Comparison of ENCODE assay signal across 15 cellular contexts in genomic region chr3:77071806-77072205, GRCh38. TPM values are rescaled to one million over a fixed set of nuclear protein-coding genes. Genes with fewer than 3 reads are reported as not detected.
DNase-seq lines count a peak whose midpoint lies in the region; ATAC-seq, FAIRE-seq and TF ChIP-seq lines count a peak whose summit lies in the region.
"Had no signal": no experiment of that assay in that cellular context is flagged by ENCODE, and none has a peak within 500 bp of the region (broad histone marks: within the 10 kb centered on the region; RNA-seq: fewer than 3 reads in every experiment).

No MANE protein-coding gene starts in this region.

- no peak for ATAC-seq in activated CD8-positive, alpha-beta T cell treated with anti-CD3 and anti-CD28 coated beads for 36 hours
- no peak for ATAC-seq in HG02938 (IDR thresholded peaks at IDR 0.05; ENCODE audit: unreplicated experiment)

- no peak overlapping the region for H2BK15ac ChIP-seq in H1 (ENCODE audit: low read length)

- no peak overlapping the region for H3K56ac ChIP-seq in H1 (replicated peaks; ENCODE audit: insufficient read length, low read depth, low read length)

- H3K9me2 ChIP-seq in PC-9 (ENCODE audit: insufficient read depth) = no peaks in the 10 kb centered on the region

- no peak overlapping the region for H4K5ac ChIP-seq in H1 (ENCODE audit: insufficient read length, low read depth, low read length)

- no peak overlapping the region for H2BK12ac ChIP-seq in H1 (ENCODE audit: low read depth, low read length)

- H2AFZ ChIP-seq in KMS-11 (ENCODE audit: low read depth) (peak overlapping the region; percentile 18; the same call in 1 of the 2 replicates), PC-9 (0 out of 2 replicates have a peak overlapping the region, but pooled peaks have one; percentile 58), H1 (ENCODE audit: low read length) (0 out of 2 replicates have a peak overlapping the region, but pooled peaks have one; percentile 27)

- no peak overlapping the region for H2BK120ac ChIP-seq in H1 (replicated peaks; ENCODE audit: low read depth, low read length)

- peaks cover 2% of the 10 kb centered on the region; the same call in 1 of the 2 replicates for H3K23me2 ChIP-seq in H1 (ENCODE audit: low read depth, low read length)

- no peak overlapping the region for H3K27ac Mint-ChIP-seq in activated CD8-positive, alpha-beta T cell treated with anti-CD3 and anti-CD28 coated beads for 36 hours
- H3K27ac Mint-ChIP-seq: CD4-positive, CD25-positive, alpha-beta regulatory T cell; HFFc6 had no signal

- FAIRE-seq in H1 (lab: Jason Lieb, UNC) = no peak

- no peak overlapping the region for H3K23ac ChIP-seq in H1 (ENCODE audit: insufficient read length)

- H3K36me3 Mint-ChIP-seq in activated CD8-positive, alpha-beta T cell treated with anti-CD3 and anti-CD28 coated beads for 36 hours (ENCODE audit: low read depth) = no peaks in the 10 kb centered on the region
- H3K36me3 Mint-ChIP-seq: CD4-positive, CD25-positive, alpha-beta regulatory T cell had no signal

- H3K18ac ChIP-seq in H1 (ENCODE audit: extremely low read depth, low read length) = no peak overlapping the region; the same call in 1 of the 2 replicates

- peaks cover 2% of the 10 kb centered on the region for H3K4me1 ChIP-seq in KMS-11 (ENCODE audit: low read depth, poor library complexity, severe bottlenecking)
- no peaks in the 10 kb centered on the region for H3K4me1 ChIP-seq in PC-9 (replicated peaks; ENCODE audit: insufficient read depth)
- H3K4me1 ChIP-seq in H1 (replicated peaks in 1 of 4; ENCODE audit: control insufficient read depth in 3 of 4, insufficient read depth in 4 of 4, low read length in 3 of 4) = peaks cover 0 to 4% (median 2%) of the 10 kb centered on the region in 4 experiments; a peak in 3 of 7 replicates
- H3K4me1 ChIP-seq: BLaER1 treated with 17β-estradiol and CSF1 and Interleukin-3, amounts not matched to agents 10 nM and 100 nM had no signal

- no peak for TF ChIP-seq POLR2A in H1 (IDR thresholded peaks at IDR 0.05; ENCODE audit: control extremely low read depth in 1 of 2, low read depth in 2 of 2, low read length in 2 of 2)

- no peaks in the 10 kb centered on the region for H3K27me3 Mint-ChIP-seq in activated CD8-positive, alpha-beta T cell treated with anti-CD3 and anti-CD28 coated beads for 36 hours
- H3K27me3 Mint-ChIP-seq: CD4-positive, CD25-positive, alpha-beta regulatory T cell had no signal

- TF ChIP-seq CTCF in KMS-11 (conservative IDR thresholded peaks at IDR 0.05; ENCODE audit: low read depth, low read length) (no peak), PC-9 (conservative IDR thresholded peaks at IDR 0.05) (no peak), H1 (IDR thresholded peaks at IDR 0.05; ENCODE audit: control extremely low read depth in 1 of 3, insufficient read depth in 1 of 3, low read depth in 1 of 3, low read length in 3 of 3) (no peak)
- no peak for TF ChIP-seq CTCF in activated CD8-positive, alpha-beta T cell treated with anti-CD3 and anti-CD28 coated beads for 36 hours (IDR thresholded peaks at IDR 0.05)

- H3K9ac ChIP-seq in KMS-11 (no peak overlapping the region), H1 (replicated peaks in 1 of 4; ENCODE audit: extremely low read depth in 1 of 4, low read depth in 3 of 4, low read length in 3 of 4) (no peak overlapping the region)
- H3K9ac ChIP-seq: BLaER1 treated with 17β-estradiol and CSF1 and Interleukin-3, amounts not matched to agents 10 nM and 100 nM had no signal

- H3K27me3 ChIP-seq in KMS-11 (ENCODE audit: insufficient read depth, low read depth) (no peaks in the 10 kb centered on the region), PC-9 (ENCODE audit: insufficient read depth, low read depth) (no peaks in the 10 kb centered on the region), H1 (replicated peaks in 1 of 4; ENCODE audit: control insufficient read depth in 3 of 4, extremely low read depth in 1 of 4, insufficient read depth in 3 of 4, low read length in 3 of 4) (no peaks in the 10 kb centered on the region)
- H3K27me3 ChIP-seq: BLaER1 treated with 17β-estradiol and CSF1 and Interleukin-3, amounts not matched to agents 10 nM and 100 nM had no signal

- DNase-seq in PC-9 = no peak
- no peak for DNase-seq in H1 (ENCODE audit: low read depth in 1 of 2, low spot score in 2 of 2)
- peak; percentile 77 for DNase-seq in left kidney (ENCODE audit: low read depth, low spot score)
- DNase-seq in GOT3 (lab: John Stamatoyannopoulos, UW) = no peak
- no peak for DNase-seq in hippocampal formation (lab: John Stamatoyannopoulos, UW)
- DNase-seq in activated CD8-positive, alpha-beta T cell treated with anti-CD3 and anti-CD28 coated beads for 36 hours = no peak
- DNase-seq: 8988T; CD4-positive, CD25-positive, alpha-beta regulatory T cell; DMS53; GF-D8; HCEC 1CT; HFFc6 had no signal

- H3K79me1 ChIP-seq in H1 (ENCODE audit: low read depth, low read length) = no peaks in the 10 kb centered on the region; the same call in 1 of the 2 replicates

- H3K4me3 Mint-ChIP-seq in activated CD8-positive, alpha-beta T cell treated with anti-CD3 and anti-CD28 coated beads for 36 hours = no peak overlapping the region
- H3K4me3 Mint-ChIP-seq: CD4-positive, CD25-positive, alpha-beta regulatory T cell; HFFc6 had no signal

- H3K4me2 ChIP-seq in KMS-11 (peak overlapping the region; percentile 51), PC-9 (no peak overlapping the region), H1 (ENCODE audit: insufficient read depth in 1 of 2, low read depth in 2 of 2, low read length in 2 of 2) (no peak overlapping the region)
- H3K4me2 ChIP-seq: BLaER1 treated with 17β-estradiol and CSF1 and Interleukin-3, amounts not matched to agents 10 nM and 100 nM had no signal

- POLR2A ChIA-PET in PC-9 (lab: Charles Lee; ENCODE audit: unreplicated experiment) = no interaction called here
- POLR2A ChIA-PET in H1 (lab: Charles Lee; ENCODE audit: partially characterized antibody) = no interaction called here
- POLR2A ChIA-PET in activated CD8-positive, alpha-beta T cell treated with anti-CD3 and anti-CD28 coated beads for 36 hours (lab: Charles Lee) = no interaction called here

- H3K4me1 Mint-ChIP-seq in activated CD8-positive, alpha-beta T cell treated with anti-CD3 and anti-CD28 coated beads for 36 hours (ENCODE audit: low read depth) = no peaks in the 10 kb centered on the region
- H3K4me1 Mint-ChIP-seq: CD4-positive, CD25-positive, alpha-beta regulatory T cell had no signal

- H3K4me3 ChIP-seq in KMS-11 (IDR thresholded peaks at IDR 0.05; ENCODE audit: insufficient read depth, low read depth, low read length) (no peak overlapping the region), PC-9 (no peak overlapping the region), H1 (ENCODE audit: extremely low read depth in 1 of 4, insufficient read depth in 2 of 4, low read depth in 3 of 4, low read length in 4 of 4) (no peak overlapping the region)
- H3K4me3 ChIP-seq: BLaER1 treated with 17β-estradiol and CSF1 and Interleukin-3, amounts not matched to agents 10 nM and 100 nM had no signal

- no peak overlapping the region for H2BK20ac ChIP-seq in H1 (ENCODE audit: low read length)

- H4K20me1 ChIP-seq in KMS-11 (ENCODE audit: insufficient read depth) (no peaks in the 10 kb centered on the region), PC-9 (ENCODE audit: insufficient read depth) (no peaks in the 10 kb centered on the region), H1 (replicated peaks in 1 of 2; ENCODE audit: control insufficient read depth in 1 of 2, insufficient read depth in 2 of 2, low read length in 2 of 2) (no peaks in the 10 kb centered on the region)
- H4K20me1 ChIP-seq: BLaER1 treated with 17β-estradiol and CSF1 and Interleukin-3, amounts not matched to agents 10 nM and 100 nM had no signal

- no peak overlapping the region for H3K14ac ChIP-seq in H1 (ENCODE audit: insufficient read length)

- BruUV-seq in PC-9 (replicated peaks; lab: Mats Ljungman, UMichigan) = no TSS peak

- no peaks in the 10 kb centered on the region for H3K9me3 ChIP-seq in PC-9 (ENCODE audit: insufficient read depth, low read depth)
- H3K9me3 ChIP-seq in H1 (ENCODE audit: insufficient read depth in 2 of 2, low read depth in 1 of 2, low read length in 1 of 2) = no peaks in the 10 kb centered on the region
- H3K9me3 ChIP-seq: BLaER1 treated with 17β-estradiol and CSF1 and Interleukin-3, amounts not matched to agents 10 nM and 100 nM had no signal

- H3K4ac ChIP-seq in H1 (replicated peaks; ENCODE audit: insufficient read length, low read depth, low read length) = no peak overlapping the region

- H2BK5ac ChIP-seq in H1 (ENCODE audit: low read depth, low read length) = no peak overlapping the region

- H4K91ac ChIP-seq in H1 (replicated peaks; ENCODE audit: insufficient read length, low read length) = no peak overlapping the region

- H3F3A ChIP-seq in PC-9 (ENCODE audit: insufficient read depth, low read depth) = no peaks in the 10 kb centered on the region

- intact Hi-C loops in PC-9 (cut with micrococcal nuclease; ENCODE audit: unreplicated experiment) = no loop called here
- intact Hi-C loops in activated CD8-positive, alpha-beta T cell treated with anti-CD3 and anti-CD28 coated beads for 36 hours (cut with micrococcal nuclease) = no loop called here

- TF ChIP-seq RAD21 in H1 (IDR thresholded peaks at IDR 0.05 in 1 of 2, conservative IDR thresholded peaks at IDR 0.05 in 1 of 2; ENCODE audit: low read depth in 2 of 2, low read length in 2 of 2) = no peak

- H3K79me2 ChIP-seq in KMS-11 (ENCODE audit: insufficient read depth, low read depth) (no peaks in the 10 kb centered on the region), PC-9 (ENCODE audit: low read depth) (no peaks in the 10 kb centered on the region), H1 (ENCODE audit: control insufficient read depth in 1 of 2, insufficient read depth in 2 of 2, low read length in 2 of 2) (no peaks in the 10 kb centered on the region)

- no peak overlapping the region for H4K8ac ChIP-seq in H1 (ENCODE audit: extremely low read depth, insufficient read depth, low read length)

- 93% methylated on average over 11 of the region's 11 CpGs; no CpG with 5 or more reads in 1 of the 2 experiments for whole genome bisulfite sequencing in H1 (ENCODE audit: extremely low coverage in 1 of 2, insufficient coverage in 1 of 2, insufficient read length in 1 of 2, insufficient replicate concordance in 2 of 2, low coverage in 1 of 2, low lambda C conversion rate in 2 of 2, missing lambda C conversion rate in 1 of 2), 2 experiments

- H3K27ac ChIP-seq in KMS-11 (peak overlapping the region; percentile 43; the same call in 1 of the 2 replicates), PC-9 (no peak overlapping the region), H1 (ENCODE audit: low read depth, low read length) (no peak overlapping the region)
- H3K27ac ChIP-seq: BLaER1 treated with 17β-estradiol and CSF1 and Interleukin-3, amounts not matched to agents 10 nM and 100 nM had no signal

- peaks cover 4% of the 10 kb centered on the region for H3K9me3 Mint-ChIP-seq in activated CD8-positive, alpha-beta T cell treated with anti-CD3 and anti-CD28 coated beads for 36 hours

- TF ChIP-seq EP300 in H1 (IDR thresholded peaks at IDR 0.05; ENCODE audit: borderline replicate concordance in 1 of 2, low read depth in 2 of 2, low read length in 2 of 2) = no peak

- CTCF ChIA-PET in PC-9 (lab: Charles Lee) = no interaction called here
- CTCF ChIA-PET in H1 (lab: Charles Lee; ENCODE audit: partially characterized antibody) = no interaction called here
- CTCF ChIA-PET in activated CD8-positive, alpha-beta T cell treated with anti-CD3 and anti-CD28 coated beads for 36 hours (lab: Charles Lee) = no interaction called here

- H2AK5ac ChIP-seq in H1 (ENCODE audit: low read depth, low read length) = no peak overlapping the region

- H3K36me3 ChIP-seq in KMS-11 (ENCODE audit: insufficient read depth) (no peaks in the 10 kb centered on the region), PC-9 (ENCODE audit: low read depth) (no peaks in the 10 kb centered on the region), H1 (ENCODE audit: control insufficient read depth in 2 of 4, insufficient read depth in 4 of 4, low read length in 3 of 4) (no peaks in the 10 kb centered on the region)
- H3K36me3 ChIP-seq: BLaER1 treated with 17β-estradiol and CSF1 and Interleukin-3, amounts not matched to agents 10 nM and 100 nM had no signal

RNA-seq across cellular contexts. Expression of gene ROBO2, which starts 31.9 kb away (rescaled TPM):
- 0.23 and 0.39 TPM in 2 replicates for total RNA-seq in PC-9 (2021)
- total RNA-seq in H1 (2021; fragmentation: NEBNext Ultra II Directional; extraction: Animal tissue kit (Norgen Biotek cat#: 25700)) = 2.0 and 2.9 TPM in 2 replicates
- 1.1 and 1.5 TPM in 2 replicates for polyA plus RNA-seq in H1 (2011; rRNA removed)
- polyA plus RNA-seq in H1 (2011; cell fraction: cytosol; rRNA removed) = 1.8 TPM
- polyA plus RNA-seq in H1 (2011; cell fraction: nucleus; rRNA removed) = 4.2 TPM
- polyA plus RNA-seq in H1 (2012, experiment 1 of 2) = 3.3 to 4.6 TPM (median 3.8 TPM) in 4 replicates
- 0.13 TPM for polyA plus RNA-seq in H1 (2012, experiment 2 of 2)
- 7.5 TPM for polyA plus RNA-seq in H1 (2013, experiment 1 of 2)
- polyA plus RNA-seq in H1 (2013, experiment 2 of 2) = 6.3 TPM
- polyA minus RNA-seq in H1 (2011; rRNA and poly(A)+ RNA removed) = 4.8 and 14.9 TPM in 2 replicates
- polyA minus RNA-seq in H1 (2011; cell fraction: cytosol; rRNA and poly(A)+ RNA removed) = 3.1 TPM
- 14.1 TPM for polyA minus RNA-seq in H1 (2011; cell fraction: nucleus; rRNA and poly(A)+ RNA removed)
- total RNA-seq in activated CD8-positive, alpha-beta T cell treated with anti-CD3 and anti-CD28 coated beads for 36 hours = not detected
- total RNA-seq: CD4-positive, CD25-positive, alpha-beta regulatory T cell had no signal
- polyA plus RNA-seq: CD4-positive, CD25-positive, alpha-beta regulatory T cell had no signal
